ENCODE assay signal across 9 cellular contexts in the genomic region with DNA sequence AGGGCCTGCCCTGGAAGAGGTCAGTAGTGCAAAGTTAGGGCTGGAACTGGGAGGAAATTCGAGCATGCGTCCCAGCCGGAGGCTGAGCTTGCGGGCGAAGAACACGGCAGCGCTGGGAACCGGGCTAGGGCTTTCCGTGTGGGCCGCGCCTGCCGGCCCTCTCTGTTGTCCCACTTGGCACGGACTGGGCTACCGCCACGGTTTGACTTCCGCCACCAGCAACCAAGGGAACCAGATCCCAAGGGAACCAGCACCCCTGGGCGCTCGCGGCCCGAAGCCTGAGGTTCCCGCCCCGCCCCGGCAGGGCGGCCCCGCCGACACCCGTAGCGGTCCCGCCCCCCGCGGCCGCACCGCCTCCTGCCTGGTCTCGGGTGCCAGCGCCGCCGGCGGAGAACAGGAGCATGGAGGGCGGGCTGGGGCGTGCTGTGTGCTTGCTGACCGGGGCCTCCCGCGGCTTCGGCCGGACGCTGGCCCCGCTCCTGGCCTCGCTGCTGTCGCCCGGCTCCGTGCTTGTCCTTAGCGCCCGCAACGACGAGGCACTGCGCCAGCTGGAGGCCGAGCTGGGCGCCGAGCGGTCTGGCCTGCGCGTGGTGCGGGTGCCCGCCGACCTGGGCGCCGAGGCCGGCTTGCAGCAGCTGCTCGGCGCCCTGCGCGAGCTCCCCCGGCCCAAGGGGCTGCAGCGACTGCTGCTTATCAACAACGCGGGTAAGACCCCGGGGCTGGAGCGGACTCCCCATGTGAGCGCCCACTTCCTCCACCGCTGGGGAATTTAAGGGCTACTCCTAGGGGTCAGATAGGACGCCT. TPM values are rescaled to one million over a fixed set of nuclear protein-coding genes. Genes with fewer than 3 reads are reported as not detected.
DNase-seq lines count a peak whose midpoint lies in the region; ATAC-seq, FAIRE-seq and TF ChIP-seq lines count a peak whose summit lies in the region.
"Had no signal": no experiment of that assay in that cellular context is flagged by ENCODE, and none has a peak within 500 bp of the region (broad histone marks: within the 10 kb centered on the region; RNA-seq: fewer than 3 reads in every experiment).

A gene (plus strand): TSS at position 377 of the 804 bp plus-strand sequence. CDS start 25 bp downstream, at position 402.

- FAIRE-seq in HTR-8/SVneo (lab: Jason Lieb, UNC) = peak; percentile 91
- FAIRE-seq in RCC 7860 (lab: Jason Lieb, UNC) = no peak
- FAIRE-seq: islet of Langerhans had no signal

- TF ChIP-seq CTCF in foreskin fibroblast (IDR thresholded peaks at IDR 0.05; ENCODE audit: low read depth, low read length) (no peak), nephron progenitor cell (IDR thresholded peaks at IDR 0.05) (no peak)

- H3K4me1 Mint-ChIP-seq in nephron progenitor cell = peaks cover 6% of the 10 kb centered on the region

- DNase-seq in DMS153 treated with DMSO at 0.1 percent for 48 hours (lab: John Stamatoyannopoulos, UW; ENCODE audit: unreplicated experiment) (peak; percentile 83), HTR-8/SVneo (ENCODE audit: insufficient read length, low spot score) (peak; percentile 74), RCC 7860 (ENCODE audit: low spot score) (peak; percentile 62), activated gamma-delta T cell (lab: John Stamatoyannopoulos, UW) (peak; percentile 23), foreskin fibroblast (peak; percentile 62 to 87), nephron progenitor cell (peak; percentile 80)

- no peaks in the 10 kb centered on the region for H3K9me3 Mint-ChIP-seq in nephron progenitor cell

- H3K27ac Mint-ChIP-seq in nephron progenitor cell = no peak within 1 kb of the TSS

- ATAC-seq in GM21390 (IDR thresholded peaks at IDR 0.05; ENCODE audit: unreplicated experiment) = peak; percentile 94

- no peaks in the 10 kb centered on the region for H3K36me3 Mint-ChIP-seq in nephron progenitor cell (ENCODE audit: low read depth)

- H3K4me3 Mint-ChIP-seq in nephron progenitor cell = peak within 1 kb of the TSS; percentile 82

- peak within 1 kb of the TSS; percentile 64 for H3K27ac ChIP-seq in temporal lobe (ENCODE audit: low read depth, low read length)

- H3K27me3 Mint-ChIP-seq in nephron progenitor cell (ENCODE audit: low read depth, poor library complexity) = peaks cover 79% of the 10 kb centered on the region

- peak within 1 kb of the TSS; percentile 45 to 73 for H3K4me3 ChIP-seq in foreskin fibroblast (ENCODE audit: low read depth in 1 of 2, low read length in 2 of 2)

RNA-seq across cellular contexts. Expression of the gene that starts here (rescaled TPM):
- total RNA-seq in temporal lobe = 1.2 TPM

Comparison
In these comparisons a context has a peak if more than half of its experiments do, and no peak if none do; other contexts are left out.
1. Peak in every context shown above with its lines: DNase-seq, ATAC-seq, H3K4me3 ChIP-seq and H3K27ac ChIP-seq.
2. DNase-seq: peak in every context shown above with its lines; median percentile 83 in DMS153 treated with DMSO at 0.1 percent for 48 hours; 80 in nephron progenitor cell; 74 in foreskin fibroblast; 74 in HTR-8/SVneo; 62 in RCC 7860; 23 in activated gamma-delta T cell.